In the genomic region with DNA sequence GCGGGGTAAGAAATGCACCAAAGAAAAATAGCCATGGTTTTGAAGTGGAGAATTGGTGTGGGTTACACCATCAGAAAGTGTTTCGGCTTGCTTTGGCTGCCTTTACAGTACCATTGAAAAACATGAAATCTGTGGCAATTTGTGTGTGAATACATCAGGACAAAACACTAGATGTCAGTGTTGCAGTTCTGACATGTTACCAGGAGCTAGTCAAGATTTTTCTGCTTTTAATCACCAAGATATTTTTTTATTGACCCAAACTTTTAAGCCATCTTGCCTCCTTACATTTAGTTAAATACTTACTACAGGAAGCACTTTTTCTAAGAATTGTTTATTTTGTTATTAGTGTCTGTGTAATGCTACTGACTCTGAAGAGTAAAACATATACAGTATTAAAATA, we compare ENCODE assay signal across 8 cellular contexts. TPM values are rescaled to one million over a fixed set of nuclear protein-coding genes. Genes with fewer than 3 reads are reported as not detected.
A peak's percentile ranks its signal among the peaks of the same experiment; 100 is the strongest.
DNase-seq lines count a peak whose midpoint lies in the region; ATAC-seq and TF ChIP-seq lines count a peak whose summit lies in the region.

No MANE protein-coding gene starts in this region.

- H4K20me1 ChIP-seq in smooth muscle cell (ENCODE audit: low read depth), result peaks cover 18% of the 10 kb centered on the region

- H3K4me3 ChIP-seq in BE2C (ENCODE audit: low read depth, low read length) (no peak overlapping the region), epithelial cell of proximal tubule (ENCODE audit: low read depth, low read length) (no peak overlapping the region), smooth muscle cell (no peak overlapping the region)

- no peak overlapping the region for H3K27ac Mint-ChIP-seq in activated T-helper 1 cell treated with anti-CD3 and anti-CD28 coated beads, Interleukin-12 subunit alpha, Interleukin-12 subunit beta, Interleukin-2, Interleukin-4 antibody, amounts not matched to agents 30 ng/mL and 10 ng/mL and 1 ng/mL, durations not matched to agents 14 hours and 24 hours and 36 hours

- H2AFZ ChIP-seq in smooth muscle cell (ENCODE audit: low read depth), result no peak overlapping the region

- no peaks in the 10 kb centered on the region for H3K27me3 ChIP-seq in BE2C
- H3K27me3 ChIP-seq in smooth muscle cell (ENCODE audit: low read depth), result no peaks in the 10 kb centered on the region

- H3K9me3 Mint-ChIP-seq in activated T-helper 1 cell treated with anti-CD3 and anti-CD28 coated beads, Interleukin-12 subunit alpha, Interleukin-12 subunit beta, Interleukin-2, Interleukin-4 antibody, amounts not matched to agents 30 ng/mL and 10 ng/mL and 1 ng/mL, durations not matched to agents 14 hours and 24 hours and 36 hours, result no peaks in the 10 kb centered on the region

- H3K36me3 ChIP-seq in BE2C (peaks cover 3% of the 10 kb centered on the region; the same call in 1 of the 2 replicates), smooth muscle cell (ENCODE audit: low read depth) (peaks cover 12% of the 10 kb centered on the region)

- peaks cover 7% of the 10 kb centered on the region for H3K79me2 ChIP-seq in smooth muscle cell (ENCODE audit: low read depth)

- H3K4me3 Mint-ChIP-seq in activated T-helper 1 cell treated with anti-CD3 and anti-CD28 coated beads, Interleukin-12 subunit alpha, Interleukin-12 subunit beta, Interleukin-2, Interleukin-4 antibody, amounts not matched to agents 30 ng/mL and 10 ng/mL and 1 ng/mL, durations not matched to agents 14 hours and 24 hours and 36 hours, result no peak overlapping the region

- peaks cover 10% of the 10 kb centered on the region for H3K36me3 Mint-ChIP-seq in activated T-helper 1 cell treated with anti-CD3 and anti-CD28 coated beads, Interleukin-12 subunit alpha, Interleukin-12 subunit beta, Interleukin-2, Interleukin-4 antibody, amounts not matched to agents 30 ng/mL and 10 ng/mL and 1 ng/mL, durations not matched to agents 14 hours and 24 hours and 36 hours (ENCODE audit: low read depth)

- H3K27ac ChIP-seq in smooth muscle cell (ENCODE audit: low read depth), result no peak overlapping the region

- intact Hi-C loops in activated T-helper 1 cell treated with anti-CD3 and anti-CD28 coated beads, Interleukin-12 subunit alpha, Interleukin-12 subunit beta, Interleukin-2, Interleukin-4 antibody, amounts not matched to agents 30 ng/mL and 10 ng/mL and 1 ng/mL, durations not matched to agents 14 hours and 24 hours and 36 hours (cut with micrococcal nuclease), result no loop called here

- WGBS in smooth muscle cell (ENCODE audit: low lambda C conversion rate), result 64% methylated on average over 2 of the region's 2 CpGs

- no peak overlapping the region for H3K4me2 ChIP-seq in smooth muscle cell

- TF ChIP-seq CTCF in BE2C (IDR thresholded peaks at IDR 0.05; ENCODE audit: low read depth, low read length) (peak; percentile 74), epithelial cell of proximal tubule (conservative IDR thresholded peaks at IDR 0.05; ENCODE audit: low read depth, low read length) (peak; percentile 65), smooth muscle cell (IDR thresholded peaks at IDR 0.05; ENCODE audit: borderline replicate concordance, insufficient read depth, poor library complexity, severe bottlenecking) (peak; percentile 48)

- H3K27me3 Mint-ChIP-seq in activated T-helper 1 cell treated with anti-CD3 and anti-CD28 coated beads, Interleukin-12 subunit alpha, Interleukin-12 subunit beta, Interleukin-2, Interleukin-4 antibody, amounts not matched to agents 30 ng/mL and 10 ng/mL and 1 ng/mL, durations not matched to agents 14 hours and 24 hours and 36 hours (ENCODE audit: insufficient read depth), result no peaks in the 10 kb centered on the region

- H3F3A ChIP-seq in smooth muscle cell (ENCODE audit: low read depth), result no peaks in the 10 kb centered on the region

- peaks cover 5% of the 10 kb centered on the region for H3K4me1 Mint-ChIP-seq in activated T-helper 1 cell treated with anti-CD3 and anti-CD28 coated beads, Interleukin-12 subunit alpha, Interleukin-12 subunit beta, Interleukin-2, Interleukin-4 antibody, amounts not matched to agents 30 ng/mL and 10 ng/mL and 1 ng/mL, durations not matched to agents 14 hours and 24 hours and 36 hours (ENCODE audit: low read depth)

- peaks cover 6% of the 10 kb centered on the region for H3K4me1 ChIP-seq in BE2C
- H3K4me1 ChIP-seq in smooth muscle cell (ENCODE audit: low read depth), result peaks cover 5% of the 10 kb centered on the region

- no peak overlapping the region for H3K9ac ChIP-seq in smooth muscle cell (ENCODE audit: low read depth)

- H3K9me3 ChIP-seq in BE2C, result no peaks in the 10 kb centered on the region
- no peaks in the 10 kb centered on the region for H3K9me3 ChIP-seq in smooth muscle cell (replicated peaks; ENCODE audit: low read depth)

- ATAC-seq in GM19372 (IDR thresholded peaks at IDR 0.05; ENCODE audit: low read depth, unreplicated experiment), result peak; percentile 52

- DNase-seq in BE2C (no peak), NCI-H2227 treated with DMSO at 0.1 percent for 48 hours (lab: John Stamatoyannopoulos, UW) (peak; percentile 52), epithelial cell of proximal tubule (ENCODE audit: low read depth) (no peak), smooth muscle cell (lab: John Stamatoyannopoulos, UW; ENCODE audit: unreplicated experiment) (no peak), COR-L47 (lab: John Stamatoyannopoulos, UW) (no peak)
- no peak for DNase-seq in activated CD8-positive, alpha-beta memory T cell treated with anti-CD3 and anti-CD28 coated beads for 24 hours
- no peak for DNase-seq in activated T-helper 1 cell treated with anti-CD3 and anti-CD28 coated beads, Interleukin-12 subunit alpha, Interleukin-12 subunit beta, Interleukin-2, Interleukin-4 antibody, amounts not matched to agents 30 ng/mL and 10 ng/mL and 1 ng/mL, durations not matched to agents 14 hours and 24 hours and 36 hours (ENCODE audit: low spot score)

RNA-seq across cellular contexts. Expression of a gene that starts 14.3 kb away (rescaled TPM):
- polyA plus RNA-seq in BE2C (2012; ENCODE audit: insufficient read depth, insufficient read length, low read depth), result 18.8 TPM
- 8.1 and 9.0 TPM in 2 replicates for total RNA-seq in epithelial cell of proximal tubule
- 6.6 and 6.9 TPM in 2 replicates for total RNA-seq in smooth muscle cell
- 13.2 and 20.0 TPM in 2 replicates for polyA plus RNA-seq in smooth muscle cell
- 42.2 and 50.1 TPM in 2 replicates for total RNA-seq in activated T-helper 1 cell treated with anti-CD3 and anti-CD28 coated beads, Interleukin-12 subunit alpha, Interleukin-12 subunit beta, Interleukin-2, Interleukin-4 antibody, amounts not matched to agents 30 ng/mL and 10 ng/mL and 1 ng/mL, durations not matched to agents 14 hours and 24 hours and 36 hours

RNA-seq across cellular contexts. Expression of a gene that starts 45.7 kb away (rescaled TPM):
- not detected for polyA plus RNA-seq in BE2C (2012; ENCODE audit: insufficient read depth, insufficient read length, low read depth)
- total RNA-seq in epithelial cell of proximal tubule (33.7 and 35.7 TPM in 2 replicates), smooth muscle cell (63.3 and 76.5 TPM in 2 replicates)
- 25.6 and 29.1 TPM in 2 replicates for polyA plus RNA-seq in smooth muscle cell
- total RNA-seq in activated T-helper 1 cell treated with anti-CD3 and anti-CD28 coated beads, Interleukin-12 subunit alpha, Interleukin-12 subunit beta, Interleukin-2, Interleukin-4 antibody, amounts not matched to agents 30 ng/mL and 10 ng/mL and 1 ng/mL, durations not matched to agents 14 hours and 24 hours and 36 hours, result 0.07 TPM in 1 of 2 replicates, not detected in the other

Comparison
In these comparisons a context has a peak if more than half of its experiments do, and no peak if none do; other contexts are left out.
1. RNA of a gene that starts 45.7 kb away (total RNA-seq): 63.3 to 76.5 TPM in smooth muscle cell and 33.7 to 35.7 TPM in epithelial cell of proximal tubule; 0.07 TPM in activated T-helper 1 cell treated with anti-CD3 and anti-CD28 coated beads, Interleukin-12 subunit alpha, Interleukin-12 subunit beta, Interleukin-2, Interleukin-4 antibody, amounts not matched to agents 30 ng/mL and 10 ng/mL and 1 ng/mL, durations not matched to agents 14 hours and 24 hours and 36 hours; every median in the first group is over 10 times any median in the second.
2. Peak in every context shown above with its lines, with median percentiles within 50 percentile points of each other: CTCF ChIP-seq.